22 cellular contexts compared by ENCODE assay signal in the genomic region with DNA sequence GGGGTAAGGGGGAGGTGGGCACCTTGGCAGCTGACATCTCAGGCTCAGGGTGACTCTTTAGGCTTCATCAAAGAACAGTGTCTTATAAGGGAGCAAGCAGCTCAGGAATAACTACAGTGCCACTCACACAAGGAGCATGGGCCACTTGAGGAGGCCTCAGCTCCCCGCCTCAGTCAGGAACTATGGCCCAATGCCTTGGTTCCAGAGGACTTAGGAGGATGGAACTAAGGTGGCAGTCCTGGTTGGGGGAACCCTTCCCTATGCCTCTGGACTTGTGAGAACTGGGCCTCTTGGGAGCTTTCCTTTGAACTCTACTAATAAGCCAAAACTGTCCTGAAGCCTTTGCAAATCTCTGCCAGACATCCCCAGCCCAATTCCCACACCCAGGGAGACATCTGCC.
DNase-seq lines count a peak whose midpoint lies in the region; TF ChIP-seq lines count a peak whose summit lies in the region.
"Had no signal": no experiment of that assay in that cellular context is flagged by ENCODE, and none has a peak within 500 bp of the region (broad histone marks: within the 10 kb centered on the region; RNA-seq: fewer than 3 reads in every experiment).

No MANE protein-coding gene starts in this region.

- H3K9ac ChIP-seq in HUES48 (ENCODE audit: low read depth, low read length) (no peak overlapping the region), endodermal cell (ENCODE audit: extremely low read depth, low read length, poor library complexity, severe bottlenecking) (no peak overlapping the region)

- H3K9me3 ChIP-seq in HUES48 (ENCODE audit: control insufficient read depth, insufficient read depth, low read length) (peaks cover 16% of the 10 kb centered on the region; the same call in 1 of the 2 replicates), endodermal cell (ENCODE audit: control insufficient read depth, low read length) (no peaks in the 10 kb centered on the region), mesodermal cell (ENCODE audit: control insufficient read depth, low read length) (no peaks in the 10 kb centered on the region), stomach (no peaks in the 10 kb centered on the region)
- H3K9me3 ChIP-seq: neutrophil, spleen had no signal

- 92% methylated on average over 1 of the region's 1 CpG; no CpG with 5 or more reads in 1 of the 2 experiments for WGBS in endodermal cell (ENCODE audit: insufficient coverage in 1 of 2, insufficient read length in 1 of 2), 2 experiments
- no CpG with 5 or more reads among the region's 1 CpG for WGBS in mesodermal cell (ENCODE audit: insufficient coverage in 2 of 2), 2 experiments
- 80 to 100% (median 86%) methylated on average over 1 of the region's 1 CpG for whole genome bisulfite sequencing in stomach, 5 donors

- H3K27me3 Mint-ChIP-seq in endodermal cell (ENCODE audit: insufficient read depth): no peaks in the 10 kb centered on the region
- H3K27me3 Mint-ChIP-seq: activated naive CD8-positive, alpha-beta T cell; CD4-positive, alpha-beta T cell had no signal

- peaks cover 11% of the 10 kb centered on the region for H3K4me1 Mint-ChIP-seq in endodermal cell
- H3K4me1 Mint-ChIP-seq: stimulated activated effector memory CD8-positive, alpha-beta T cell treated with anti-CD3 and anti-CD28 coated beads, Interleukin-12 subunit alpha, Interleukin-12 subunit beta, amount 100 ng/mL, for 72 hours had no signal

- TF ChIP-seq POLR2A in stomach (IDR thresholded peaks at IDR 0.05): no peak

- no peaks in the 10 kb centered on the region for H3K36me3 Mint-ChIP-seq in endodermal cell (ENCODE audit: low read depth)
- H3K36me3 Mint-ChIP-seq: activated naive CD8-positive, alpha-beta T cell; stimulated activated effector memory CD8-positive, alpha-beta T cell treated with anti-CD3 and anti-CD28 coated beads, Interleukin-12 subunit alpha, Interleukin-12 subunit beta, amount 100 ng/mL, for 72 hours had no signal

- H3K27me3 ChIP-seq in HUES48 (ENCODE audit: control insufficient read depth, insufficient read depth, low read length) (no peaks in the 10 kb centered on the region), endodermal cell (ENCODE audit: control insufficient read depth, insufficient read depth, low read length, poor library complexity, severe bottlenecking) (no peaks in the 10 kb centered on the region), stomach (peaks cover 0 to 4% (median 0%) of the 10 kb centered on the region in 3 donors), dorsolateral prefrontal cortex (peaks cover 0 to 92% (median 38%) of the 10 kb centered on the region in 45 donors)
- H3K27me3 ChIP-seq: neutrophil had no signal

- no peak overlapping the region for H3K27ac Mint-ChIP-seq in endodermal cell
- H3K27ac Mint-ChIP-seq: activated naive CD8-positive, alpha-beta T cell; activated T-helper 2 cell treated with anti-CD3 and anti-CD28 coated beads, Interferon-gamma antibody, Interleukin-2, Interleukin-4, amounts not matched to agents 10 μg/mL and 5 μg/mL and 100 μg/mL, durations not matched to agents 14 hours and 24 hours and 36 hours; CD4-positive, alpha-beta T cell; stimulated activated effector memory CD8-positive, alpha-beta T cell treated with anti-CD3 and anti-CD28 coated beads, Interleukin-12 subunit alpha, Interleukin-12 subunit beta, amount 100 ng/mL, for 72 hours had no signal

- intact Hi-C loops in stomach (cut with DNase I; ENCODE audit: low total_unique reads) (no loop called here), dorsolateral prefrontal cortex (cut with DNase I) (no loop called here)

- H3K9me3 Mint-ChIP-seq in endodermal cell: peaks cover 57% of the 10 kb centered on the region
- H3K9me3 Mint-ChIP-seq: activated T-helper 2 cell treated with anti-CD3 and anti-CD28 coated beads, Interferon-gamma antibody, Interleukin-2, Interleukin-4, amounts not matched to agents 10 μg/mL and 5 μg/mL and 100 μg/mL, durations not matched to agents 14 hours and 24 hours and 36 hours; CD4-positive, alpha-beta T cell; stimulated activated effector memory CD8-positive, alpha-beta T cell treated with anti-CD3 and anti-CD28 coated beads, Interleukin-12 subunit alpha, Interleukin-12 subunit beta, amount 100 ng/mL, for 72 hours had no signal

- TF ChIP-seq CTCF in endodermal cell (conservative IDR thresholded peaks at IDR 0.05) (no peak), stomach (IDR thresholded peaks at IDR 0.05) (no peak), dorsolateral prefrontal cortex (IDR thresholded peaks at IDR 0.05 in 54 of 56, conservative IDR thresholded peaks at IDR 0.05 in 2 of 56; ENCODE audit: low read depth in 1 of 56, partially characterized antibody in 56 of 56) (no peak)

- H3K36me3 ChIP-seq in HUES48 (ENCODE audit: control insufficient read depth, insufficient read depth, low read length) (no peaks in the 10 kb centered on the region), endodermal cell (ENCODE audit: control insufficient read depth, insufficient read depth, low read length) (no peaks in the 10 kb centered on the region), mesodermal cell (ENCODE audit: control insufficient read depth, insufficient read depth, low read length) (no peaks in the 10 kb centered on the region), stomach (no peaks in the 10 kb centered on the region)
- H3K36me3 ChIP-seq: neutrophil, spleen had no signal

- H3K4me1 ChIP-seq in HUES48 (ENCODE audit: control insufficient read depth, insufficient read depth, low read length) (peaks cover 6% of the 10 kb centered on the region), endodermal cell (ENCODE audit: control insufficient read depth, insufficient read depth, low read length) (no peaks in the 10 kb centered on the region), mesodermal cell (ENCODE audit: control insufficient read depth, insufficient read depth, low read length, poor library complexity, severe bottlenecking) (peaks cover 12% of the 10 kb centered on the region), stomach (peaks cover 5 to 12% (median 8%) of the 10 kb centered on the region in 4 donors)

- no peak overlapping the region for H3K4me3 Mint-ChIP-seq in endodermal cell
- H3K4me3 Mint-ChIP-seq: activated naive CD8-positive, alpha-beta T cell; CD4-positive, alpha-beta T cell; stimulated activated effector memory CD8-positive, alpha-beta T cell treated with anti-CD3 and anti-CD28 coated beads, Interleukin-12 subunit alpha, Interleukin-12 subunit beta, amount 100 ng/mL, for 72 hours had no signal

- DNase-seq in endodermal cell (no peak), stomach (no peak), SIG-M5 (lab: John Stamatoyannopoulos, UW) (no peak), SIG-M5 treated with dmso at 0.1 percent for 504 hours (lab: John Stamatoyannopoulos, UW; ENCODE audit: unreplicated experiment) (no peak), NCI-H1436 (lab: John Stamatoyannopoulos, UW) (no peak), dorsolateral prefrontal cortex (no peak)
- DNase-seq: activated CD4-positive, alpha-beta T cell treated with anti-CD3 and anti-CD28 coated beads, Interleukin-2, amount 50 U/mL, for 4 hours; activated CD4-positive, CD25-positive, alpha-beta regulatory T cell; activated CD8-positive, alpha-beta memory T cell treated with anti-CD3 and anti-CD28 coated beads, Interleukin-2, amount 50 U/mL, for 4 hours; CD4-positive, alpha-beta T cell; NCI-H1930; NCI-H82; spleen; stimulated activated CD4-positive, alpha-beta T cell treated with anti-CD3 and anti-CD28 coated beads, Interleukin-2, amount 100 ng/mL, for 48 hours; SW 1271; T1000 had no signal

- TF ChIP-seq EP300 in stomach (IDR thresholded peaks at IDR 0.05): no peak

- H3K27ac ChIP-seq in HUES48 (ENCODE audit: low read depth, low read length) (peak overlapping the region; percentile 20), endodermal cell (ENCODE audit: low read depth, low read length) (peak overlapping the region; percentile 60), mesodermal cell (ENCODE audit: low read depth, low read length, severe bottlenecking) (peak overlapping the region; percentile 76), stomach (peak overlapping the region in 3 of 5 donors; percentile 7 to 34 (median 23)), dorsolateral prefrontal cortex (no peak overlapping the region)
- H3K27ac ChIP-seq: neutrophil had no signal

- H3K4me3 ChIP-seq in HUES48 (ENCODE audit: low read depth, low read length) (no peak overlapping the region), endodermal cell (ENCODE audit: low read length) (no peak overlapping the region), mesodermal cell (ENCODE audit: extremely low read depth, insufficient read depth, low read length, poor library complexity, severe bottlenecking) (no peak overlapping the region), stomach (no peak overlapping the region), dorsolateral prefrontal cortex (no peak overlapping the region)
- H3K4me3 ChIP-seq: spleen had no signal

Comparison
In these comparisons a context has a peak if more than half of its experiments do, and no peak if none do; other contexts are left out.
1. H3K27ac ChIP-seq: peak in HUES48 (single experiment), endodermal cell (single experiment), mesodermal cell (single experiment) and stomach (3 of 5); none in dorsolateral prefrontal cortex (0 of 59).